8 cellular contexts compared by ENCODE assay signal in the genomic region with DNA sequence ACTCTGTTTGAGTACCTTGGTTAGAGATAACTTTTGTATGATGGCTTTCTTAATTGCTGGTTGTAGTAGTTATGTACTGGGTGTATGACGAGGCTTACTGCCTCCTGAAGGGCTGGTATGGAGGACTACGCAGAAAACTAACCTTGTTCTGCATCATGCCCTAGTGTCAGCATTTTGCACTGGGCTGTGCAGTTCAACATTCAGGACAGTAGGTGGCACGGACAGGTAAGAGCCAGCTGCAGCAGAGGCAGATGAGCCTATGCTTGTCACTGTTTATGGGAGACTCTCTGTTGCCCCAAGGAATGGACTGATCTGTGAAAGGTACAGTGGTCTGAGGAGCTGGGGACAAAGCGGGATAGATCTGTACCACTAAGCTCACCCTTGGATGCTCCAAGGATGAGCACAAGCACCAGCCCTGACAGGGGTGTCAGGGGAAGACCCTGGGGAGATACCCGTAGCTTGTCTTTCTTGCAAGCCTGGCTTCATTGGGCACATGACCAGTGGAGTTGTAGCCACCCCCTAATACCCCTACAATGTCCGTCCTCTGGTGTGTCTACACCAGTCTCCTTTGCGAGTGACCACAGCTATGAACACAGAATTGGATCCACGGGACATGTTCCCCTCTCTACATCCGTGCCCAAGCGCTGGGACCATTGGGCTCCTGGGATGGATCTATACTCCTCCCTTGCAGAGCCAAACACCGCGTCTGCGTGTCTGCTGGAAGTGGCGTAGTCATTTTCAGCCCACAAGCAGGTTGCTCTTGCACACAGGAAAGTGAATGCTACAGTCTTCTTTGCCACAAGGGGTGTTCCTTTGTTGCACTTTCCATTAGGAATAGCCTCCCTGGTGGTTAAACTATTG. TPM values are rescaled to one million over a fixed set of nuclear protein-coding genes. Genes with fewer than 3 reads are reported as not detected.
A peak's percentile ranks its signal among the peaks of the same experiment; 100 is the strongest.
DNase-seq lines count a peak whose midpoint lies in the region; ATAC-seq, FAIRE-seq and TF ChIP-seq lines count a peak whose summit lies in the region.

No MANE protein-coding gene starts in this region.

- H3K9me1 ChIP-seq in K562 (ENCODE audit: control insufficient read depth, insufficient read depth, low read length) = no peaks in the 10 kb centered on the region

- no peaks in the 10 kb centered on the region for H3K27me3 ChIP-seq in H7 (ENCODE audit: control insufficient read depth, insufficient read depth, low read length)
- no peaks in the 10 kb centered on the region for H3K27me3 ChIP-seq in K562 (ENCODE audit: control insufficient read depth in 2 of 2, insufficient read depth in 2 of 2, low read length in 2 of 2)

- intact Hi-C loops in K562 (cut with micrococcal nuclease) = loop anchor here (1.0 to 10.0 kb wide), 3 partner anchors 341 to 634 kb away; partner anchors contain the start of gene F13B

- H3K4me3 ChIP-seq in H7 (ENCODE audit: insufficient read depth, low read depth, low read length) (no peak overlapping the region), K562 (no peak overlapping the region), coronary artery (no peak overlapping the region)
- no peak overlapping the region for H3K4me3 ChIP-seq in Jurkat, Clone E6-1 (ENCODE audit: low read length)

- CTCF ChIA-PET in GM10248 (lab: Yijun Ruan, JAX) (interaction anchor here (0.8 to 2.6 kb wide), 6 partner anchors 8 to 634 kb away, joined by 3 to 10 read pairs (median 3); no protein-coding TSS in a partner anchor), RWPE1 (lab: Yijun Ruan, JAX) (interaction anchor here (0.6 to 0.7 kb wide), 2 partner anchors 10 to 154 kb away, joined by 3 read pairs; no protein-coding TSS in a partner anchor), K562 (lab: Yijun Ruan, JAX; ENCODE audit: low intra/inter-chr PET ratio) (interaction anchor here (0.6 to 0.8 kb wide), 2 partner anchors 9 to 907 kb away, joined by 3 to 4 read pairs; no protein-coding TSS in a partner anchor)

- FAIRE-seq in K562 (lab: Jason Lieb, UNC) = peak; percentile 76

- TF ChIP-seq RAD21 in K562 (CRISPR knock-in tag; conservative IDR thresholded peaks at IDR 0.05 in 1 of 2, IDR thresholded peaks at IDR 0.05 in 1 of 2) = peak in 1 of 2 experiments; percentile 79; a peak in 3 of 4 replicates

- H3K27ac Mint-ChIP-seq in mesothelial cell of epicardium = no peak overlapping the region

- H3K4me1 Mint-ChIP-seq in mesothelial cell of epicardium = no peaks in the 10 kb centered on the region

- H3K79me2 ChIP-seq in K562 (ENCODE audit: control insufficient read depth, insufficient read depth, low read length) = no peaks in the 10 kb centered on the region

- no peak overlapping the region for H3K4me2 ChIP-seq in K562 (ENCODE audit: insufficient read depth, low read length)

- no peaks in the 10 kb centered on the region for H3K9me3 ChIP-seq in K562 (replicated peaks; ENCODE audit: control insufficient read depth, insufficient read depth, low read depth, low read length)

- H3K27me3 Mint-ChIP-seq in mesothelial cell of epicardium (ENCODE audit: low read depth) = peaks cover 18% of the 10 kb centered on the region

- TF ChIP-seq EP300 in K562 (IDR thresholded peaks at IDR 0.05; ENCODE audit: low read length) = no peak

- no peak overlapping the region for H3K4me3 Mint-ChIP-seq in mesothelial cell of epicardium

- TF ChIP-seq POLR2A in K562 (conservative IDR thresholded peaks at IDR 0.05) = no peak

- H3K36me3 ChIP-seq in H7 (replicated peaks; ENCODE audit: control insufficient read depth, insufficient read depth, low read length) = no peaks in the 10 kb centered on the region
- no peaks in the 10 kb centered on the region for H3K36me3 ChIP-seq in K562 (ENCODE audit: control insufficient read depth, insufficient read depth, low read length)

- no peaks in the 10 kb centered on the region for H3K4me1 ChIP-seq in K562 (replicated peaks in 1 of 2; ENCODE audit: control insufficient read depth in 2 of 2, insufficient read depth in 2 of 2, low read length in 2 of 2)

- POLR2A ChIA-PET in GM10248 (lab: Yijun Ruan, JAX) = no interaction called here
- POLR2A ChIA-PET in RWPE1 (lab: Yijun Ruan, JAX; ENCODE audit: low non-redundant PET) = no interaction called here
- POLR2A ChIA-PET in K562 (lab: Yijun Ruan, JAX) = interaction anchor here (0.7 kb wide), 1 partner anchor 395 kb away, joined by 3 read pairs; no protein-coding TSS in a partner anchor

- no TSS peak for BruUV-seq in K562 (replicated peaks; lab: Mats Ljungman, UMichigan)

- no peaks in the 10 kb centered on the region for H3K36me3 Mint-ChIP-seq in mesothelial cell of epicardium

- H3K9me3 Mint-ChIP-seq in mesothelial cell of epicardium = no peaks in the 10 kb centered on the region

- DNase-seq in ACHN = peak; percentile 81
- peak; percentile 31 for DNase-seq in GM10248 (ENCODE audit: extremely low spot score)
- DNase-seq in H7 = peak; percentile 4
- peak; percentile 29 for DNase-seq in Jurkat, Clone E6-1 (ENCODE audit: low read depth, low spot score)
- peak; percentile 25 for DNase-seq in RWPE1 (ENCODE audit: low spot score)
- peak; percentile 29 to 77 (median 38) for DNase-seq in K562 (ENCODE audit: extremely low read depth in 1 of 4, low spot score in 3 of 4)
- peak in 1 of 2 experiments; percentile 59 for DNase-seq in mesothelial cell of epicardium (ENCODE audit: low spot score in 2 of 2, unreplicated experiment in 2 of 2)
- no peak for DNase-seq in coronary artery (ENCODE audit: low spot score)

- peak; percentile 72 for TF ChIP-seq CTCF in GM10248 (IDR thresholded peaks at IDR 0.05; ENCODE audit: control extremely low read depth, extremely low read depth, low read depth, missing control alignments)
- TF ChIP-seq CTCF in RWPE1 (conservative IDR thresholded peaks at IDR 0.05; ENCODE audit: low read depth) = peak; percentile 59
- TF ChIP-seq CTCF in K562 (IDR thresholded peaks at IDR 0.05 in 2 of 3, conservative IDR thresholded peaks at IDR 0.05 in 1 of 3; ENCODE audit: insufficient read depth in 2 of 3, low read depth in 1 of 3, low read length in 3 of 3) = peak; percentile 66 to 85 (median 82)
- TF ChIP-seq CTCF in mesothelial cell of epicardium (IDR thresholded peaks at IDR 0.05; ENCODE audit: unreplicated experiment) = peak; percentile 71
- TF ChIP-seq CTCF in coronary artery (IDR thresholded peaks at IDR 0.05) = no peak

- 38% methylated on average over 14 of the region's 14 CpGs for WGBS in K562 (ENCODE audit: insufficient coverage, low coverage, missing lambda C conversion rate)

- H3K27ac ChIP-seq in RWPE1 (no peak overlapping the region), K562 (ENCODE audit: extremely low read depth, low read depth, low read length) (no peak overlapping the region), coronary artery (no peak overlapping the region)

- ATAC-seq in K562 = peak; percentile 97

- H2AFZ ChIP-seq in K562 (ENCODE audit: low read depth, low read length) = no peak overlapping the region

- in situ Hi-C loops in ACHN (cut with HindIII; ENCODE audit: low pct_ligation_motif_present, low pct_unique_long_range_greater_than_20kb, low sequenced_read_pairs) = no loop called here
- in situ Hi-C loops in K562 (cut with MboI) = no loop called here

- no peak overlapping the region for H3K9ac ChIP-seq in K562 (ENCODE audit: insufficient read depth in 1 of 2, low read depth in 2 of 2, low read length in 2 of 2)

- H4K20me1 ChIP-seq in K562 (replicated peaks; ENCODE audit: control insufficient read depth, insufficient read depth, low read length) = no peaks in the 10 kb centered on the region

TF ChIP-seq in K562, 482 proteins besides CTCF, POLR2A, EP300 and RAD21 (continues in another document):
- TF ChIP-seq, protein P1, sequence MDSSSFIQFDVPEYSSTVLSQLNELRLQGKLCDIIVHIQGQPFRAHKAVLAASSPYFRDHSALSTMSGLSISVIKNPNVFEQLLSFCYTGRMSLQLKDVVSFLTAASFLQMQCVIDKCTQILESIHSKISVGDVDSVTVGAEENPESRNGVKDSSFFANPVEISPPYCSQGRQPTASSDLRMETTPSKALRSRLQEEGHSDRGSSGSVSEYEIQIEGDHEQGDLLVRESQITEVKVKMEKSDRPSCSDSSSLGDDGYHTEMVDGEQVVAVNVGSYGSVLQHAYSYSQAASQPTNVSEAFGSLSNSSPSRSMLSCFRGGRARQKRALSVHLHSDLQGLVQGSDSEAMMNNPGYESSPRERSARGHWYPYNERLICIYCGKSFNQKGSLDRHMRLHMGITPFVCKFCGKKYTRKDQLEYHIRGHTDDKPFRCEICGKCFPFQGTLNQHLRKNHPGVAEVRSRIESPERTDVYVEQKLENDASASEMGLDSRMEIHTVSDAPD (CRISPR knock-in tag; IDR thresholded peaks at IDR 0.05) = no peak
- 0 out of 2 replicates have a peak, but pooled peaks have one; percentile 28 for TF ChIP-seq MAFG (tag; conservative IDR thresholded peaks at IDR 0.05)
- 0 out of 2 replicates have a peak, but pooled peaks have one; percentile 18 for TF ChIP-seq TEAD4 (IDR thresholded peaks at IDR 0.05; ENCODE audit: low read length)
- no peak for TF ChIP-seq TEAD4 (CRISPR knock-in tag; IDR thresholded peaks at IDR 0.05; ENCODE audit: borderline replicate concordance)
- 0 out of 2 replicates have a peak, but pooled peaks have one; percentile 16 for TF ChIP-seq ETV5 (CRISPR knock-in tag; IDR thresholded peaks at IDR 0.05; ENCODE audit: low read depth)

RNA-seq across cellular contexts. Expression of gene CFHR3, which starts 51.1 kb away (rescaled TPM):
- total RNA-seq in H7 (2014; rRNA removed; shearing (Covaris generic)) = 0.87 and 3.0 TPM in 2 replicates
- polyA plus RNA-seq in Jurkat, Clone E6-1 (2012; ENCODE audit: insufficient read depth, insufficient read length) = not detected
- 0.21 and 2.0 TPM in 2 replicates for total RNA-seq in K562 (2011; cell fraction: chromatin; rRNA removed; ENCODE audit: low replicate concordance)
- 0.67 TPM in 1 of 2 replicates, not detected in the other for total RNA-seq in K562 (2011; cell fraction: nucleolus; rRNA removed)
- total RNA-seq in K562 (2011; cell fraction: nucleoplasm; rRNA removed) = 0.51 TPM in 1 of 2 replicates, not detected in the other
- 0.14 and 0.37 TPM in 2 replicates for total RNA-seq in K562 (2014; rRNA removed)
- 0.22 and 0.32 TPM in 2 replicates for total RNA-seq in K562 (2014; rRNA removed; fragmentation: Illumina TruSeq; extraction: Trizol)
- 0.14 and 0.15 TPM in 2 replicates for total RNA-seq in K562 (2015; rRNA removed; fragmentation: Illumina TruSeq; extraction: Trizol)
- total RNA-seq in K562 (2021) = 0.16 and 0.47 TPM in 2 replicates
- 0.32 and 0.39 TPM in 2 replicates for polyA plus RNA-seq in K562 (2011; rRNA removed)
- polyA plus RNA-seq in K562 (2011; cell fraction: cytosol; rRNA removed) = 0.09 TPM in 1 of 2 replicates, not detected in the other
- 0.27 and 0.55 TPM in 2 replicates for polyA plus RNA-seq in K562 (2011; cell fraction: nucleus; rRNA removed)
- polyA plus RNA-seq in K562 (2012) = 0.23 and 0.39 TPM in 2 replicates
- polyA plus RNA-seq in K562 (2014; fragmentation: Illumina TruSeq; extraction: Trizol) = 0.22 and 0.24 TPM in 2 replicates
- polyA plus RNA-seq in K562 (2014; fragmentation: Nextera tagmentation; extraction: Ambion mirVana) = under 1 TPM; 0.18 to 0.25 TPM
- 0.28 and 1.1 TPM in 2 replicates for polyA plus RNA-seq in K562 (2014; rRNA removed)
- 0.12 and 0.32 TPM in 2 replicates for polyA minus RNA-seq in K562 (2011; rRNA and poly(A)+ RNA removed)
- polyA minus RNA-seq in K562 (2011; cell fraction: cytosol; rRNA and poly(A)+ RNA removed) = not detected in 2 replicates
- not detected in 2 replicates for polyA minus RNA-seq in K562 (2011; cell fraction: nucleus; rRNA and poly(A)+ RNA removed)
- 0.38 to 0.93 TPM (median 0.42 TPM) in 3 replicates for total RNA-seq in mesothelial cell of epicardium
